22 cellular contexts compared by ENCODE assay signal in genomic region chr6:54391577-54391976, GRCh38.
"Had no signal": no experiment of that assay in that cellular context is flagged by ENCODE, and none has a peak within 500 bp of the region (broad histone marks: within the 10 kb centered on the region; RNA-seq: fewer than 3 reads in every experiment).

No MANE protein-coding gene starts in this region.

- H3K4me3 ChIP-seq: Peyer's patch had no signal

- H3K27ac ChIP-seq: Peyer's patch had no signal

- ATAC-seq: HepG2, Right ventricle myocardium inferior had no signal

- FAIRE-seq: HepG2 had no signal

- DNase-seq: IMR-90, Karpas-422, KG1, MM.1S, MV-4-11, NCI-H1048, NCI-H1105, NCI-H1417, NCI-H1436 treated with DMSO at 0.1 percent for 48 hours, NCI-H1694, NCI-H187 treated with DMSO at 0.1 percent for 48 hours, NCI-H2029 treated with DMSO at 0.1 percent for 48 hours, NCI-H2171 treated with DMSO at 0.1 percent for 48 hours, NCI-H345, NCI-H446 treated with DMSO at 0.1 percent for 48 hours, NCI-H510A treated with DMSO at 0.1 percent for 48 hours, NCI-H526, NCI-H748 treated with DMSO at 0.1 percent for 48 hours, Peyer's patch, SHP77 treated with DMSO at 0.1 percent for 48 hours had no signal

- H3K9me3 ChIP-seq: Peyer's patch had no signal

- H3K36me3 ChIP-seq: Peyer's patch had no signal

- H3K4me1 ChIP-seq: Peyer's patch had no signal

- H3K27me3 ChIP-seq: Peyer's patch had no signal
